19 cellular contexts compared by ENCODE assay signal in the genomic region with DNA sequence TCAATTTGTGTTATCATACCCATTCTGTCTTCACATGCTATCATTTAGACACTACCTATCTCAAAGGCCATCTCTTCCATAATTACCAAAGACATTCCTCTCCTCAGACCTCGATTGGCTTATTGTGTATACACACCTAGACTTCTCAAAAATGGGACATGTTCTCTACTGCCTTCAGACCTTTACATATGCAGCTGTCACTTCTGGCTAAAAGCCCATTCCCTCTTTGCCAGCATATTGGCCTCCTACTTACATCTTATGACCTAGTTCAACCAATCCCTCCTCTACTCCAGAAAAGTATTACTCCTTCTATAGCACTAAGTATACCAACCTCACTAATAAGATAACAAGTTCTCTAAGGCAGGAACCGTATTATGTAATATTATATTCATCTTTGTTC.
DNase-seq lines count a peak whose midpoint lies in the region; ATAC-seq lines count a peak whose summit lies in the region.
"Had no signal": no experiment of that assay in that cellular context is flagged by ENCODE, and none has a peak within 500 bp of the region (broad histone marks: within the 10 kb centered on the region; RNA-seq: fewer than 3 reads in every experiment).

No MANE protein-coding gene starts in this region.

- H3K27ac Mint-ChIP-seq in activated CD4-positive, alpha-beta T cell treated with anti-CD3 and anti-CD28 coated beads for 36 hours, result peak overlapping the region; percentile 24
- peak overlapping the region; percentile 11 to 89 (median 66) for H3K27ac Mint-ChIP-seq in CD4-positive, alpha-beta memory T cell
- H3K27ac Mint-ChIP-seq in T-helper 17 cell, result peak overlapping the region; percentile 56
- H3K27ac Mint-ChIP-seq in naive thymus-derived CD4-positive, alpha-beta T cell, result peak overlapping the region; percentile 75 to 97 (median 91)

- peaks cover 41% of the 10 kb centered on the region for H3K36me3 Mint-ChIP-seq in activated CD4-positive, alpha-beta T cell treated with anti-CD3 and anti-CD28 coated beads for 36 hours (ENCODE audit: low read depth)
- H3K36me3 Mint-ChIP-seq in CD4-positive, alpha-beta memory T cell, result peaks cover 23 to 27% of the 10 kb centered on the region in 2 donors
- H3K36me3 Mint-ChIP-seq in T-helper 17 cell (ENCODE audit: low read depth), result peaks cover 4% of the 10 kb centered on the region
- H3K36me3 Mint-ChIP-seq in naive thymus-derived CD4-positive, alpha-beta T cell, result peaks cover 4 to 46% (median 34%) of the 10 kb centered on the region in 5 donors

- CTCF ChIA-PET in activated CD4-positive, alpha-beta T cell treated with anti-CD3 and anti-CD28 coated beads for 36 hours (lab: Charles Lee), result interaction anchor here (0.8 kb wide), 2 partner anchors 13 to 803 kb away, joined by 3 read pairs; no protein-coding TSS in a partner anchor
- CTCF ChIA-PET in CD4-positive, alpha-beta memory T cell (lab: Charles Lee; ENCODE audit: partially characterized antibody), result interaction anchor here (1.0 to 1.5 kb wide), 3 partner anchors 10 to 39 kb away, joined by 4 to 5 read pairs (median 5); no protein-coding TSS in a partner anchor
- CTCF ChIA-PET in naive thymus-derived CD4-positive, alpha-beta T cell (lab: Charles Lee), result interaction anchor here (1.2 to 1.7 kb wide), 2 partner anchors 18 to 39 kb away, joined by 3 to 5 read pairs; no protein-coding TSS in a partner anchor

- intact Hi-C loops in activated CD4-positive, alpha-beta T cell treated with anti-CD3 and anti-CD28 coated beads for 36 hours (cut with DNase I, micrococcal nuclease), result no loop called here
- intact Hi-C loops in CD4-positive, alpha-beta memory T cell (cut with micrococcal nuclease), result loop anchor here (2.0 kb wide), 1 partner anchor 14 kb away; no protein-coding TSS in a partner anchor
- intact Hi-C loops in naive thymus-derived CD4-positive, alpha-beta T cell (cut with micrococcal nuclease), result no loop called here

- no peaks in the 10 kb centered on the region for H3K27me3 Mint-ChIP-seq in activated CD4-positive, alpha-beta T cell treated with anti-CD3 and anti-CD28 coated beads for 36 hours
- H3K27me3 Mint-ChIP-seq in CD4-positive, alpha-beta memory T cell, result no peaks in the 10 kb centered on the region
- no peaks in the 10 kb centered on the region for H3K27me3 Mint-ChIP-seq in T-helper 17 cell
- no peaks in the 10 kb centered on the region for H3K27me3 Mint-ChIP-seq in naive thymus-derived CD4-positive, alpha-beta T cell

- no peaks in the 10 kb centered on the region for H3K36me3 ChIP-seq in CD4-positive, alpha-beta memory T cell (ENCODE audit: insufficient read depth, low read length)
- H3K36me3 ChIP-seq in naive thymus-derived CD4-positive, alpha-beta T cell (ENCODE audit: control insufficient read depth in 2 of 3, insufficient read depth in 3 of 3, low read length in 3 of 3), result peaks cover 0 to 6% (median 0%) of the 10 kb centered on the region in 3 experiments
- H3K36me3 ChIP-seq: upper lobe of right lung had no signal

- peaks cover 67% of the 10 kb centered on the region for H3K4me1 Mint-ChIP-seq in activated CD4-positive, alpha-beta T cell treated with anti-CD3 and anti-CD28 coated beads for 36 hours
- peaks cover 44 to 66% (median 50%) of the 10 kb centered on the region in 4 donors for H3K4me1 Mint-ChIP-seq in CD4-positive, alpha-beta memory T cell
- peaks cover 38% of the 10 kb centered on the region for H3K4me1 Mint-ChIP-seq in T-helper 17 cell
- peaks cover 19 to 70% (median 49%) of the 10 kb centered on the region in 7 donors for H3K4me1 Mint-ChIP-seq in naive thymus-derived CD4-positive, alpha-beta T cell

- POLR2A ChIA-PET in activated CD4-positive, alpha-beta T cell treated with anti-CD3 and anti-CD28 coated beads for 36 hours (lab: Charles Lee), result no interaction called here
- POLR2A ChIA-PET in CD4-positive, alpha-beta memory T cell (lab: Charles Lee; ENCODE audit: partially characterized antibody), result interaction anchor here (0.8 to 0.9 kb wide), 2 partner anchors 9 to 22 kb away, joined by 3 read pairs; no protein-coding TSS in a partner anchor
- POLR2A ChIA-PET in naive thymus-derived CD4-positive, alpha-beta T cell (lab: Charles Lee), result interaction anchor here (0.9 to 11.5 kb wide), 3 partner anchors 10 to 20 kb away, joined by 4 to 144 read pairs (median 11); no protein-coding TSS in a partner anchor

- no peak for DNase-seq in activated CD4-positive, alpha-beta T cell treated with anti-CD3 and anti-CD28 coated beads for 36 hours
- DNase-seq in activated CD4-positive, alpha-beta T cell treated with anti-CD3 and anti-CD28 coated beads for 1 hour, result no peak
- DNase-seq in CD4-positive, alpha-beta memory T cell, result no peak
- DNase-seq in T-helper 17 cell, result no peak
- no peak for DNase-seq in naive thymus-derived CD4-positive, alpha-beta T cell
- DNase-seq: activated CD4-positive, CD25-positive, alpha-beta regulatory T cell treated with anti-CD3 and anti-CD28 coated beads, Interleukin-2, amount 50 U/mL, for 72 hours; activated CD8-positive, alpha-beta memory T cell treated with anti-CD3 and anti-CD28 coated beads for 24 hours; activated T-cell treated with anti-CD3 and anti-CD28 coated beads, Interleukin-2, amount 50 U/mL, for 48 hours; foreskin fibroblast; heart left ventricle; Karpas-422; NCI-H187; PC-9; psoas muscle; upper lobe of right lung had no signal

- H3K4me3 ChIP-seq in CD4-positive, alpha-beta memory T cell (ENCODE audit: low read length in 2 of 2), result no peak overlapping the region
- H3K4me3 ChIP-seq in naive thymus-derived CD4-positive, alpha-beta T cell (ENCODE audit: low read length), result no peak overlapping the region
- H3K4me3 ChIP-seq: BLaER1 treated with 17β-estradiol and CSF1 and Interleukin-3, amounts not matched to agents 10 nM and 100 nM; heart left ventricle; PC-9; psoas muscle; upper lobe of right lung had no signal

- H3K4me1 ChIP-seq in CD4-positive, alpha-beta memory T cell (ENCODE audit: insufficient read depth, low read length), result peaks cover 44% of the 10 kb centered on the region
- H3K4me1 ChIP-seq in naive thymus-derived CD4-positive, alpha-beta T cell (ENCODE audit: control insufficient read depth in 2 of 2, insufficient read depth in 2 of 2, low read length in 2 of 2), result peaks cover 6 to 36% of the 10 kb centered on the region in 2 donors
- H3K4me1 ChIP-seq: heart left ventricle had no signal

- ATAC-seq in activated CD4-positive, alpha-beta T cell treated with anti-CD3 and anti-CD28 coated beads for 36 hours, result no peak
- no peak for ATAC-seq in T-helper 17 cell
- ATAC-seq in naive thymus-derived CD4-positive, alpha-beta T cell, result no peak
- no peak for ATAC-seq in GM19395 (IDR thresholded peaks at IDR 0.05; ENCODE audit: unreplicated experiment)
- ATAC-seq in GM21367 (IDR thresholded peaks at IDR 0.05; ENCODE audit: unreplicated experiment), result no peak
- ATAC-seq in HG03520 (IDR thresholded peaks at IDR 0.05; ENCODE audit: unreplicated experiment), result no peak
- ATAC-seq: heart left ventricle, psoas muscle, upper lobe of right lung had no signal

- H3K9me3 ChIP-seq in CD4-positive, alpha-beta memory T cell (ENCODE audit: control insufficient read depth in 1 of 2, low read length in 2 of 2), result no peaks in the 10 kb centered on the region
- no peaks in the 10 kb centered on the region for H3K9me3 ChIP-seq in T-helper 17 cell (ENCODE audit: control insufficient read depth, low read length, poor library complexity, severe bottlenecking)
- no peaks in the 10 kb centered on the region for H3K9me3 ChIP-seq in naive thymus-derived CD4-positive, alpha-beta T cell (ENCODE audit: control insufficient read depth in 2 of 3, low read length in 3 of 3)
- H3K9me3 ChIP-seq: heart left ventricle, psoas muscle, upper lobe of right lung had no signal

- H3K9me3 Mint-ChIP-seq in activated CD4-positive, alpha-beta T cell treated with anti-CD3 and anti-CD28 coated beads for 36 hours (ENCODE audit: low read depth), result peaks cover 4% of the 10 kb centered on the region
- H3K9me3 Mint-ChIP-seq in CD4-positive, alpha-beta memory T cell, result no peaks in the 10 kb centered on the region
- peaks cover 0 to 9% (median 0%) of the 10 kb centered on the region in 11 donors for H3K9me3 Mint-ChIP-seq in naive thymus-derived CD4-positive, alpha-beta T cell

- no peak overlapping the region for H3K4me3 Mint-ChIP-seq in activated CD4-positive, alpha-beta T cell treated with anti-CD3 and anti-CD28 coated beads for 36 hours
- peak overlapping the region in 6 of 8 donors; percentile 4 to 88 (median 16) for H3K4me3 Mint-ChIP-seq in CD4-positive, alpha-beta memory T cell
- peak overlapping the region; percentile 5 for H3K4me3 Mint-ChIP-seq in T-helper 17 cell
- peak overlapping the region in 9 of 10 donors; percentile 0 to 98 (median 64) for H3K4me3 Mint-ChIP-seq in naive thymus-derived CD4-positive, alpha-beta T cell

- H3K27me3 ChIP-seq in CD4-positive, alpha-beta memory T cell (ENCODE audit: insufficient read depth, low read length), result no peaks in the 10 kb centered on the region
- no peaks in the 10 kb centered on the region for H3K27me3 ChIP-seq in naive thymus-derived CD4-positive, alpha-beta T cell (ENCODE audit: control insufficient read depth in 2 of 2, insufficient read depth in 2 of 2, low read length in 2 of 2)
- H3K27me3 ChIP-seq: BLaER1 treated with 17β-estradiol and CSF1 and Interleukin-3, amounts not matched to agents 10 nM and 100 nM; heart left ventricle; upper lobe of right lung had no signal

- H3K27ac ChIP-seq in CD4-positive, alpha-beta memory T cell (ENCODE audit: low read depth, low read length), result no peak overlapping the region
- H3K27ac ChIP-seq in naive thymus-derived CD4-positive, alpha-beta T cell (ENCODE audit: low read depth, low read length), result peak overlapping the region; percentile 83
- H3K27ac ChIP-seq: heart left ventricle, PC-9, psoas muscle, upper lobe of right lung had no signal

Comparison
In these comparisons a context has a peak if more than half of its experiments do, and no peak if none do; other contexts are left out.
1. H3K27ac Mint-ChIP-seq: peak in every context shown above with its lines; median percentile 91 in naive thymus-derived CD4-positive, alpha-beta T cell; 66 in CD4-positive, alpha-beta memory T cell; 56 in T-helper 17 cell; 24 in activated CD4-positive, alpha-beta T cell treated with anti-CD3 and anti-CD28 coated beads for 36 hours.